8 cellular contexts compared by ENCODE assay signal in genomic region chr17:74680941-74681340, GRCh38. TPM values are rescaled to one million over a fixed set of nuclear protein-coding genes. Genes with fewer than 3 reads are reported as not detected.
"Had no signal": no experiment of that assay in that cellular context is flagged by ENCODE, and none has a peak within 500 bp of the region (broad histone marks: within the 10 kb centered on the region; RNA-seq: fewer than 3 reads in every experiment).

No MANE protein-coding gene starts in this region.

- H3K4me3 ChIP-seq: GM23338 had no signal

- DNase-seq: HCEC 1CT had no signal

- H3K9me3 Mint-ChIP-seq: GM23338, H9, IgD-negative memory B cell had no signal

- ATAC-seq: GM23338, HepG2 had no signal

- H3K4me2 ChIP-seq: GM23338 had no signal

- H3K27ac ChIP-seq: HL-60 had no signal

- H2AFZ ChIP-seq: GM23338 had no signal

- H3K4me3 Mint-ChIP-seq: GM23338, H9 had no signal

RNA-seq across cellular contexts. Expression of gene CD300LF, which starts 31.8 kb away (rescaled TPM):
- total RNA-seq: GM23338, H1, H9, HepG2, HT1080 had no signal
- polyA plus RNA-seq: GM23338, H1, HepG2, IgD-negative memory B cell had no signal

RNA-seq across cellular contexts. Expression of gene CD300E, which starts 57.4 kb away (rescaled TPM):
- total RNA-seq: GM23338, H1, H9, HepG2, HT1080 had no signal
- polyA plus RNA-seq: GM23338, H1, HepG2 had no signal
